In genomic region chr2:131361773-131362172, GRCh38 we compare ENCODE assay signal across 5 cellular contexts. TPM values are rescaled to one million over a fixed set of nuclear protein-coding genes. Genes with fewer than 3 reads are reported as not detected.
"Had no signal": no experiment of that assay in that cellular context is flagged by ENCODE, and none has a peak within 500 bp of the region (broad histone marks: within the 10 kb centered on the region; RNA-seq: fewer than 3 reads in every experiment).

No MANE protein-coding gene starts in this region.

RNA-seq across cellular contexts. Expression of gene RAB6D, which starts 2.2 kb away (rescaled TPM):
- total RNA-seq: activated CD4-positive, alpha-beta T cell treated with anti-CD3 and anti-CD28 coated beads for 36 hours; activated naive CD8-positive, alpha-beta T cell treated with anti-CD3 and anti-CD28 coated beads for 36 hours; PC-3; T-helper 2 cell treated with Interferon-gamma antibody and Interleukin-4, amounts not matched to agents 100 ng/mL and 5 ng/mL, for 36 hours had no signal
- polyA plus RNA-seq: IgD-negative memory B cell had no signal
